ENCODE assay signal across 8 cellular contexts in genomic region chr19:38335949-38336637, GRCh38. TPM values are rescaled to one million over a fixed set of nuclear protein-coding genes. Genes with fewer than 3 reads are reported as not detected.
DNase-seq lines count a peak whose midpoint lies in the region; ATAC-seq, FAIRE-seq and TF ChIP-seq lines count a peak whose summit lies in the region.

No MANE protein-coding gene starts in this region.

- H3K27ac Mint-ChIP-seq in activated CD4-positive, alpha-beta T cell treated with anti-CD3 and anti-CD28 coated beads for 36 hours: peak overlapping the region; percentile 98

- H3K36me3 ChIP-seq in BE2C: no peaks in the 10 kb centered on the region

- no peaks in the 10 kb centered on the region for H3K27me3 ChIP-seq in BE2C
- no peaks in the 10 kb centered on the region for H3K27me3 ChIP-seq in layer of hippocampus (ENCODE audit: control insufficient read depth, insufficient read depth, low read length)

- H3K4me1 ChIP-seq in BE2C: no peaks in the 10 kb centered on the region

- DNase-seq in BE2C (peak; percentile 98), GM19239 (ENCODE audit: insufficient read length, low spot score) (peak; percentile 85), NCI-H510A treated with DMSO at 0.1 percent for 48 hours (lab: John Stamatoyannopoulos, UW) (peak; percentile 93), choroid plexus epithelial cell (ENCODE audit: low read depth) (peak; percentile 97)
- peak; percentile 98 for DNase-seq in activated CD4-positive, alpha-beta T cell treated with anti-CD3 and anti-CD28 coated beads for 36 hours
- DNase-seq in stimulated activated CD4-positive, alpha-beta T cell treated with anti-CD3 and anti-CD28 coated beads, Interleukin-1b, Interleukin-23, amount 100 ng/mL, for 1 hour (ENCODE audit: low read depth in 2 of 2): peak; percentile 81 to 93

- CTCF ChIA-PET in activated CD4-positive, alpha-beta T cell treated with anti-CD3 and anti-CD28 coated beads for 36 hours (lab: Charles Lee): interaction anchor here (0.6 to 1.8 kb wide), 15 partner anchors 12 to 430 kb away, joined by 3 to 11 read pairs (median 3); partner anchors contain the start of genes FAM98C, PSMD8, SIPA1L3 and WDR87

- POLR2A ChIA-PET in activated CD4-positive, alpha-beta T cell treated with anti-CD3 and anti-CD28 coated beads for 36 hours (lab: Charles Lee): interaction anchor here (0.7 to 1.5 kb wide), 2 partner anchors 38 to 429 kb away, joined by 3 to 14 read pairs; partner anchors contain the start of genes PSMD8 and SIPA1L3

- peak; percentile 99 for FAIRE-seq in GM19239 (lab: Jason Lieb, UNC)

- H3K27me3 Mint-ChIP-seq in activated CD4-positive, alpha-beta T cell treated with anti-CD3 and anti-CD28 coated beads for 36 hours: no peaks in the 10 kb centered on the region

- intact Hi-C loops in activated CD4-positive, alpha-beta T cell treated with anti-CD3 and anti-CD28 coated beads for 36 hours (cut with DNase I, micrococcal nuclease): loop anchor here (1.0 to 5.0 kb wide), 25 partner anchors 20 to 679 kb away; partner anchors contain the start of genes GGN (in 2 of the 2), MRPS12 (in 2 of the 2), PSMD8 (in 2 of the 2) and SARS2 (in 2 of the 2)

- ATAC-seq in HG03439 (IDR thresholded peaks at IDR 0.05; ENCODE audit: unreplicated experiment): peak; percentile 71
- ATAC-seq in activated CD4-positive, alpha-beta T cell treated with anti-CD3 and anti-CD28 coated beads for 36 hours: peak; percentile 75

- peak overlapping the region; percentile 96 for H3K27ac ChIP-seq in layer of hippocampus (ENCODE audit: low read depth, low read length)

- H3K4me3 Mint-ChIP-seq in activated CD4-positive, alpha-beta T cell treated with anti-CD3 and anti-CD28 coated beads for 36 hours: peak overlapping the region; percentile 82

- H3K9me3 ChIP-seq in BE2C: no peaks in the 10 kb centered on the region

- H3K4me3 ChIP-seq in BE2C (ENCODE audit: low read depth, low read length) (peak overlapping the region; percentile 63), choroid plexus epithelial cell (ENCODE audit: low read depth, low read length) (peak overlapping the region; percentile 58)

- TF ChIP-seq CTCF in BE2C (IDR thresholded peaks at IDR 0.05; ENCODE audit: low read depth, low read length) (no peak), choroid plexus epithelial cell (conservative IDR thresholded peaks at IDR 0.05; ENCODE audit: low read depth, low read length) (no peak)

- H3K4me1 Mint-ChIP-seq in activated CD4-positive, alpha-beta T cell treated with anti-CD3 and anti-CD28 coated beads for 36 hours: peaks cover 12% of the 10 kb centered on the region

- no peaks in the 10 kb centered on the region for H3K36me3 Mint-ChIP-seq in activated CD4-positive, alpha-beta T cell treated with anti-CD3 and anti-CD28 coated beads for 36 hours (ENCODE audit: low read depth)

- no peaks in the 10 kb centered on the region for H3K9me3 Mint-ChIP-seq in activated CD4-positive, alpha-beta T cell treated with anti-CD3 and anti-CD28 coated beads for 36 hours (ENCODE audit: low read depth)

RNA-seq across cellular contexts. Expression of gene CATSPERG, which starts 0.5 kb away (rescaled TPM):
- polyA plus RNA-seq in BE2C (2012; ENCODE audit: insufficient read depth, insufficient read length, low read depth): 1.2 TPM
- 1 to 10 TPM; 3.3 to 3.4 TPM for total RNA-seq in activated CD4-positive, alpha-beta T cell treated with anti-CD3 and anti-CD28 coated beads for 36 hours

RNA-seq across cellular contexts. Expression of gene KCNK6, which starts 16.4 kb away (rescaled TPM):
- 0.12 TPM for polyA plus RNA-seq in BE2C (2012; ENCODE audit: insufficient read depth, insufficient read length, low read depth)
- total RNA-seq in activated CD4-positive, alpha-beta T cell treated with anti-CD3 and anti-CD28 coated beads for 36 hours: 10 to 100 TPM in 1 of 2 experiments, 1 to 10 TPM in 1; 9.6 to 10.2 TPM

RNA-seq across cellular contexts. Expression of gene YIF1B, which starts 20.3 kb away (rescaled TPM):
- 104 TPM for polyA plus RNA-seq in BE2C (2012; ENCODE audit: insufficient read depth, insufficient read length, low read depth)
- 10 to 100 TPM; 76.3 to 90.1 TPM for total RNA-seq in activated CD4-positive, alpha-beta T cell treated with anti-CD3 and anti-CD28 coated beads for 36 hours

RNA-seq across cellular contexts. Expression of gene C19orf33, which starts 32.0 kb away (rescaled TPM):
- 0.91 TPM for polyA plus RNA-seq in BE2C (2012; ENCODE audit: insufficient read depth, insufficient read length, low read depth)
- not detected for total RNA-seq in activated CD4-positive, alpha-beta T cell treated with anti-CD3 and anti-CD28 coated beads for 36 hours

RNA-seq across cellular contexts. Expression of gene PSMD8, which starts 38.3 kb away (rescaled TPM):
- polyA plus RNA-seq in BE2C (2012; ENCODE audit: insufficient read depth, insufficient read length, low read depth): 683 TPM
- total RNA-seq in activated CD4-positive, alpha-beta T cell treated with anti-CD3 and anti-CD28 coated beads for 36 hours: 100 to 1,000 TPM; 219 to 275 TPM

Comparison
In these comparisons a context has a peak if more than half of its experiments do, and no peak if none do; other contexts are left out.
1. Peak in every context shown above with its lines: DNase-seq, ATAC-seq, H3K4me3 ChIP-seq and H3K27ac ChIP-seq.